1 cellular context compared by ENCODE assay signal in genomic region chr6:150535818-150536220, GRCh38.
TF ChIP-seq lines count a peak whose summit lies in the region.

No MANE protein-coding gene starts in this region.

TF ChIP-seq in HepG2, 621 proteins besides CTCF, POLR2A, EP300 and RAD21 (continued from another document and continues in another):
- TF ChIP-seq ZFX (CRISPR knock-in tag; IDR thresholded peaks at IDR 0.05; ENCODE audit: low read depth) (no peak), FOXA3 (CRISPR knock-in tag; IDR thresholded peaks at IDR 0.05) (peak; percentile 73; the same call in 1 of the 2 replicates), PHB2 (IDR thresholded peaks at IDR 0.05; ENCODE audit: partially characterized antibody) (no peak), FOXK1 (CRISPR knock-in tag; IDR thresholded peaks at IDR 0.05; ENCODE audit: borderline replicate concordance, low read depth) (peak; percentile 79; the same call in 1 of the 2 replicates), MED1 (CRISPR knock-in tag; IDR thresholded peaks at IDR 0.05) (peak; percentile 68; the same call in 1 of the 2 replicates), FOXP1 (IDR thresholded peaks at IDR 0.05) (no peak), FOXP1 (CRISPR knock-in tag; IDR thresholded peaks at IDR 0.05) (peak; percentile 41; the same call in 1 of the 2 replicates), SAP130 (CRISPR knock-in tag; IDR thresholded peaks at IDR 0.05; ENCODE audit: low read depth) (0 out of 2 replicates have a peak, but pooled peaks have one; percentile 28), TFE3 (CRISPR knock-in tag; IDR thresholded peaks at IDR 0.05) (0 out of 2 replicates have a peak, but pooled peaks have one; percentile 22), RXRB (CRISPR knock-in tag; IDR thresholded peaks at IDR 0.05; ENCODE audit: borderline replicate concordance) (peak; percentile 71), NFIC (IDR thresholded peaks at IDR 0.05; ENCODE audit: low read length) (peak; percentile 66; the same call in 1 of the 2 replicates), ZBTB14 (CRISPR knock-in tag; IDR thresholded peaks at IDR 0.05) (no peak), FOXP4 (CRISPR knock-in tag; IDR thresholded peaks at IDR 0.05) (0 out of 2 replicates have a peak, but pooled peaks have one; percentile 15), ZNF224 (CRISPR knock-in tag; IDR thresholded peaks at IDR 0.05) (no peak), ZNF777 (CRISPR knock-in tag; IDR thresholded peaks at IDR 0.05) (no peak), NR2F6 (IDR thresholded peaks at IDR 0.05) (peak; percentile 79), NR2F6 (CRISPR knock-in tag; IDR thresholded peaks at IDR 0.05) (peak; percentile 78), ISL2 (CRISPR knock-in tag; IDR thresholded peaks at IDR 0.05) (peak; percentile 28; the same call in 1 of the 2 replicates), YY1 (IDR thresholded peaks at IDR 0.05; ENCODE audit: insufficient read depth, insufficient replicate concordance, low read depth, low read length) (no peak), GMEB1 (CRISPR knock-in tag; IDR thresholded peaks at IDR 0.05; ENCODE audit: borderline replicate concordance) (no peak), EZH2 (conservative IDR thresholded peaks at IDR 0.05; ENCODE audit: low read depth, low read length) (no peak), ZMAT3 (CRISPR knock-in tag; conservative IDR thresholded peaks at IDR 0.05) (no peak), JUN (CRISPR knock-in tag; IDR thresholded peaks at IDR 0.05) (no peak), HNRNPL (IDR thresholded peaks at IDR 0.05; ENCODE audit: low read depth, low read length) (no peak), AHDC1 (CRISPR knock-in tag; IDR thresholded peaks at IDR 0.05; ENCODE audit: borderline replicate concordance) (peak; percentile 68; the same call in 1 of the 2 replicates), TCF7 (IDR thresholded peaks at IDR 0.05; ENCODE audit: low read depth) (0 out of 2 replicates have a peak, but pooled peaks have one; percentile 51), ZNF180 (CRISPR knock-in tag; IDR thresholded peaks at IDR 0.05; ENCODE audit: borderline replicate concordance, low read depth) (no peak), FOXO1 (CRISPR knock-in tag; IDR thresholded peaks at IDR 0.05) (peak; percentile 91), ZNF841 (CRISPR knock-in tag; IDR thresholded peaks at IDR 0.05; ENCODE audit: borderline replicate concordance) (no peak), RERE (CRISPR knock-in tag; IDR thresholded peaks at IDR 0.05; ENCODE audit: low read depth) (0 out of 2 replicates have a peak, but pooled peaks have one; percentile 44), KMT2B (CRISPR knock-in tag; IDR thresholded peaks at IDR 0.05) (no peak), TFAP4 (IDR thresholded peaks at IDR 0.05; ENCODE audit: borderline replicate concordance, low read depth) (peak; percentile 49; the same call in 1 of the 2 replicates), ZNF710 (CRISPR knock-in tag; IDR thresholded peaks at IDR 0.05; ENCODE audit: borderline replicate concordance) (0 out of 2 replicates have a peak, but pooled peaks have one; percentile 20), ZNF747 (CRISPR knock-in tag; IDR thresholded peaks at IDR 0.05; ENCODE audit: borderline replicate concordance) (no peak)
